ENCODE assay signal across 8 cellular contexts in genomic region chr17:21452377-21453143, GRCh38.
DNase-seq lines count a peak whose midpoint lies in the region; ATAC-seq and TF ChIP-seq lines count a peak whose summit lies in the region.

No MANE protein-coding gene starts in this region.

- H3K9me3 Mint-ChIP-seq in HFFc6, result no peaks in the 10 kb centered on the region
- no peaks in the 10 kb centered on the region for H3K9me3 Mint-ChIP-seq in activated CD4-positive, alpha-beta T cell treated with anti-CD3 and anti-CD28 coated beads for 36 hours (ENCODE audit: low read depth)

- H2AFZ ChIP-seq in mesenchymal stem cell (ENCODE audit: low read depth, low read length), result no peak overlapping the region

- 9% methylated on average over 38 of the region's 49 CpGs for WGBS in mesenchymal stem cell

- H2BK15ac ChIP-seq in mesenchymal stem cell (ENCODE audit: low read depth, poor library complexity, severe bottlenecking), result no peak overlapping the region

- no peak for TF ChIP-seq POLR2A in erythroblast (IDR thresholded peaks at IDR 0.05; ENCODE audit: low read length)

- ATAC-seq in activated CD4-positive, alpha-beta T cell treated with anti-CD3 and anti-CD28 coated beads for 36 hours, result peak; percentile 13

- H4K91ac ChIP-seq in mesenchymal stem cell (ENCODE audit: low read length), result peak overlapping the region; percentile 80

- H3K27me3 Mint-ChIP-seq in HFFc6 (ENCODE audit: insufficient read depth), result peaks cover 25% of the 10 kb centered on the region
- H3K27me3 Mint-ChIP-seq in activated CD4-positive, alpha-beta T cell treated with anti-CD3 and anti-CD28 coated beads for 36 hours, result peaks cover 15% of the 10 kb centered on the region

- H4K8ac ChIP-seq in mesenchymal stem cell (ENCODE audit: low read length), result peak overlapping the region; percentile 85

- H3K36me3 Mint-ChIP-seq in HFFc6 (ENCODE audit: low read depth), result no peaks in the 10 kb centered on the region
- no peaks in the 10 kb centered on the region for H3K36me3 Mint-ChIP-seq in activated CD4-positive, alpha-beta T cell treated with anti-CD3 and anti-CD28 coated beads for 36 hours (ENCODE audit: low read depth)

- H3K27me3 ChIP-seq in AG04450 (ENCODE audit: control insufficient read depth, insufficient read depth, low read length) (peaks cover 16% of the 10 kb centered on the region), mesenchymal stem cell (ENCODE audit: control insufficient read depth in 1 of 2, insufficient read depth in 1 of 2, low read length in 2 of 2) (peaks cover 14 to 36% of the 10 kb centered on the region in 2 experiments), stomach smooth muscle (ENCODE audit: control insufficient read depth in 1 of 2, insufficient read depth in 2 of 2, low read length in 2 of 2) (peaks cover 0 to 2% of the 10 kb centered on the region in 2 donors)

- peaks cover 23% of the 10 kb centered on the region for H3K4me1 Mint-ChIP-seq in HFFc6 (ENCODE audit: low read depth)
- peaks cover 21% of the 10 kb centered on the region for H3K4me1 Mint-ChIP-seq in activated CD4-positive, alpha-beta T cell treated with anti-CD3 and anti-CD28 coated beads for 36 hours

- no peak overlapping the region; the same call in 1 of the 2 replicates for H3K4me3 Mint-ChIP-seq in HFFc6
- H3K4me3 Mint-ChIP-seq in activated CD4-positive, alpha-beta T cell treated with anti-CD3 and anti-CD28 coated beads for 36 hours, result peak overlapping the region; percentile 48

- H2AK5ac ChIP-seq in mesenchymal stem cell (ENCODE audit: low read length, severe bottlenecking), result no peak overlapping the region

- peak overlapping the region in 1 of 2 experiments; percentile 70 for H3K18ac ChIP-seq in mesenchymal stem cell (ENCODE audit: low read depth in 1 of 2, low read length in 2 of 2)

- H3K27ac ChIP-seq in AG04450 (ENCODE audit: low read depth, low read length) (no peak overlapping the region), mesenchymal stem cell (ENCODE audit: low read length, poor library complexity, severe bottlenecking) (no peak overlapping the region), stomach smooth muscle (ENCODE audit: low read length) (no peak overlapping the region)

- H3K14ac ChIP-seq in mesenchymal stem cell (ENCODE audit: low read length in 2 of 2), result peak overlapping the region in 1 of 2 experiments; percentile 68

- H3K4me1 ChIP-seq in mesenchymal stem cell (ENCODE audit: control insufficient read depth, insufficient read depth, low read depth, low read length) (peaks cover 12% of the 10 kb centered on the region), stomach smooth muscle (ENCODE audit: control insufficient read depth, insufficient read depth, low read length) (peaks cover 6% of the 10 kb centered on the region)

- CTCF ChIA-PET in AG04450 (lab: Charles Lee), result interaction anchor here (0.6 to 1.0 kb wide), 5 partner anchors 55 to 333 kb away, joined by 3 to 19 read pairs (median 3); no protein-coding TSS in a partner anchor
- CTCF ChIA-PET in activated CD4-positive, alpha-beta T cell treated with anti-CD3 and anti-CD28 coated beads for 36 hours (lab: Charles Lee), result interaction anchor here (0.6 kb wide), 1 partner anchor 104 kb away, joined by 5 read pairs; no protein-coding TSS in a partner anchor

- H2BK5ac ChIP-seq in mesenchymal stem cell (ENCODE audit: low read depth, low read length, poor library complexity, severe bottlenecking), result no peak overlapping the region

- no peaks in the 10 kb centered on the region for H3K79me1 ChIP-seq in mesenchymal stem cell (replicated peaks; ENCODE audit: low read length, poor library complexity, severe bottlenecking)

- H3K4me3 ChIP-seq in AG04450 (ENCODE audit: low read depth, low read length) (peak overlapping the region; percentile 41), mesenchymal stem cell (ENCODE audit: insufficient read depth in 1 of 2, low read depth in 1 of 2, low read length in 2 of 2) (peak overlapping the region in 1 of 2 experiments; percentile 78), stomach smooth muscle (ENCODE audit: low read length in 2 of 2) (peak overlapping the region; percentile 69 to 76)

- peak; percentile 74 for TF ChIP-seq CTCF in AG04450 (IDR thresholded peaks at IDR 0.05; ENCODE audit: low read depth, low read length)
- TF ChIP-seq CTCF in HFFc6 (IDR thresholded peaks at IDR 0.05), result peak; percentile 73

- H2BK120ac ChIP-seq in mesenchymal stem cell (ENCODE audit: low read depth, low read length), result no peak overlapping the region

- H3K36me3 ChIP-seq in mesenchymal stem cell (ENCODE audit: control insufficient read depth in 1 of 2, insufficient read depth in 2 of 2, low read depth in 1 of 2, low read length in 2 of 2) (no peaks in the 10 kb centered on the region), stomach smooth muscle (ENCODE audit: control insufficient read depth in 2 of 2, insufficient read depth in 2 of 2, low read length in 2 of 2) (no peaks in the 10 kb centered on the region)

- H3K9me3 ChIP-seq in AG04450 (ENCODE audit: control insufficient read depth, insufficient read depth, low read length) (peaks cover 5% of the 10 kb centered on the region; the same call in 1 of the 2 replicates), mesenchymal stem cell (ENCODE audit: control insufficient read depth, low read length) (no peaks in the 10 kb centered on the region), stomach smooth muscle (ENCODE audit: control insufficient read depth in 2 of 2, low read length in 2 of 2) (no peaks in the 10 kb centered on the region)

- H3K23ac ChIP-seq in mesenchymal stem cell (ENCODE audit: low read length in 2 of 2), result peak overlapping the region in 1 of 2 experiments; percentile 38

- no peak overlapping the region for H3K27ac Mint-ChIP-seq in HFFc6
- no peak overlapping the region for H3K27ac Mint-ChIP-seq in activated CD4-positive, alpha-beta T cell treated with anti-CD3 and anti-CD28 coated beads for 36 hours

- no peak overlapping the region for H3K4me2 ChIP-seq in mesenchymal stem cell (ENCODE audit: low read length, poor library complexity, severe bottlenecking)

- peak overlapping the region in 1 of 2 experiments; percentile 30 for H3K4ac ChIP-seq in mesenchymal stem cell (ENCODE audit: low read depth in 1 of 2, low read length in 2 of 2)

- DNase-seq in AG04450 (ENCODE audit: low read depth, low spot score) (peak; percentile 41), HFFc6 (peak; percentile 15), erythroblast (lab: John Stamatoyannopoulos, UW) (peak; percentile 49 to 61), mesenchymal stem cell (peak; percentile 48), COLO668 (lab: John Stamatoyannopoulos, UW; ENCODE audit: unreplicated experiment) (no peak), NCI-H187 (lab: John Stamatoyannopoulos, UW) (no peak)
- peak; percentile 59 for DNase-seq in activated CD4-positive, alpha-beta T cell treated with anti-CD3 and anti-CD28 coated beads for 36 hours

- intact Hi-C loops in activated CD4-positive, alpha-beta T cell treated with anti-CD3 and anti-CD28 coated beads for 36 hours (cut with DNase I, micrococcal nuclease), result loop anchor here in 1 of 2 experiments (1.0 kb wide), 1 partner anchor 59 kb away; no protein-coding TSS in a partner anchor

- peak overlapping the region in 1 of 2 experiments; percentile 39 for H2BK12ac ChIP-seq in mesenchymal stem cell (ENCODE audit: low read length in 2 of 2)

- H3K9ac ChIP-seq in mesenchymal stem cell (ENCODE audit: low read length) (peak overlapping the region; percentile 72), stomach smooth muscle (ENCODE audit: low read length in 2 of 2) (peak overlapping the region in 1 of 2 donors; percentile 22)

- POLR2A ChIA-PET in AG04450 (lab: Yijun Ruan, JAX), result no interaction called here
- POLR2A ChIA-PET in activated CD4-positive, alpha-beta T cell treated with anti-CD3 and anti-CD28 coated beads for 36 hours (lab: Charles Lee), result no interaction called here

Comparison
In these comparisons a context has a peak if more than half of its experiments do, and no peak if none do; other contexts are left out.
1. DNase-seq: peak in AG04450 (single experiment), HFFc6 (single experiment), activated CD4-positive, alpha-beta T cell treated with anti-CD3 and anti-CD28 coated beads for 36 hours (single experiment), erythroblast (2 of 2) and mesenchymal stem cell (single experiment); none in COLO668 (single experiment) and NCI-H187 (0 of 2).